ENCODE assay signal across 11 cellular contexts in genomic region chr14:68966872-68967301, GRCh38. TPM values are rescaled to one million over a fixed set of nuclear protein-coding genes. Genes with fewer than 3 reads are reported as not detected.
DNase-seq lines count a peak whose midpoint lies in the region; ATAC-seq and TF ChIP-seq lines count a peak whose summit lies in the region.
"Had no signal": no experiment of that assay in that cellular context is flagged by ENCODE, and none has a peak within 500 bp of the region (broad histone marks: within the 10 kb centered on the region; RNA-seq: fewer than 3 reads in every experiment).

No MANE protein-coding gene starts in this region.

- no peaks in the 10 kb centered on the region for H3K9me3 Mint-ChIP-seq in WTC11
- H3K9me3 Mint-ChIP-seq: neural crest cell had no signal

- H3K27ac ChIP-seq in spleen = peak overlapping the region in 5 of 8 donors; percentile 8 to 75 (median 58)

- intact Hi-C loops in left cardiac atrium (cut with DNase I) (no loop called here), spleen (cut with DNase I; ENCODE audit: low total_unique reads) (no loop called here)

- H3K4me3 ChIP-seq in spleen = no peak overlapping the region

- peak overlapping the region; percentile 22; the same call in 1 of the 2 replicates for H3K27ac Mint-ChIP-seq in WTC11

- peaks cover 9 to 97% (median 57%) of the 10 kb centered on the region in 6 donors for H3K4me1 ChIP-seq in spleen

- no peaks in the 10 kb centered on the region for H3K27me3 Mint-ChIP-seq in WTC11 (ENCODE audit: low read depth)

- no peak for TF ChIP-seq CTCF in WTC11 (IDR thresholded peaks at IDR 0.05)
- no peak for TF ChIP-seq CTCF in spleen (IDR thresholded peaks at IDR 0.05 in 8 of 11, conservative IDR thresholded peaks at IDR 0.05 in 3 of 11)

- ATAC-seq in WTC11 (no peak), left cardiac atrium (peak; percentile 42 to 70), GM18867 (IDR thresholded peaks at IDR 0.05; ENCODE audit: unreplicated experiment) (no peak), GM18909 (IDR thresholded peaks at IDR 0.05; ENCODE audit: poor library complexity, unreplicated experiment) (no peak)
- ATAC-seq: Panc1 had no signal

- no peak overlapping the region for H3K4me3 Mint-ChIP-seq in WTC11
- H3K4me3 Mint-ChIP-seq: neural crest cell had no signal

- POLR2A ChIA-PET in WTC11 (lab: Charles Lee) = interaction anchor here (1.2 kb wide), 1 partner anchor 10 kb away, joined by 3 read pairs; no protein-coding TSS in a partner anchor

- H3K4me1 Mint-ChIP-seq in WTC11 = peaks cover 91% of the 10 kb centered on the region

- no peaks in the 10 kb centered on the region for H3K27me3 ChIP-seq in spleen (replicated peaks in 1 of 7)

- H3K9me3 ChIP-seq in spleen = no peaks in the 10 kb centered on the region

- CTCF ChIA-PET in WTC11 (lab: Charles Lee) = interaction anchor here (2.4 kb wide), 1 partner anchor 25 kb away, joined by 6 read pairs; no protein-coding TSS in a partner anchor

- peaks cover 0 to 10% (median 0%) of the 10 kb centered on the region in 6 donors for H3K36me3 ChIP-seq in spleen

- H3K36me3 Mint-ChIP-seq in WTC11 = no peaks in the 10 kb centered on the region

- WGBS in spleen, 5 donors = 67 to 81% (median 76%) methylated on average over 3 of the region's 3 CpGs

- DNase-seq in Daoy (ENCODE audit: low read depth) = peak; percentile 39
- no peak for DNase-seq in WTC11 (ENCODE audit: low spot score)
- no peak for DNase-seq in left cardiac atrium
- peak; percentile 50 for DNase-seq in spleen
- DNase-seq in effector CD8-positive, alpha-beta T cell (lab: John Stamatoyannopoulos, UW) = no peak
- DNase-seq in NCI-H146 treated with DMSO at 0.1 percent for 48 hours (lab: John Stamatoyannopoulos, UW; ENCODE audit: unreplicated experiment) = no peak
- DNase-seq: NCI-H2081 treated with DMSO at 0.1 percent for 48 hours had no signal

- no peak for TF ChIP-seq POLR2A in spleen (IDR thresholded peaks at IDR 0.05)

TF ChIP-seq in WTC11, 78 proteins besides CTCF, POLR2A, EP300 and RAD21:
- TF ChIP-seq HMGXB4 (CRISPR knock-in tag; IDR thresholded peaks at IDR 0.05) = no peak
- TF ChIP-seq STAT6 (CRISPR knock-in tag; conservative IDR thresholded peaks at IDR 0.05; ENCODE audit: low read depth) = no peak
- TF ChIP-seq ZNF281 (CRISPR knock-in tag; IDR thresholded peaks at IDR 0.05) = no peak
- TF ChIP-seq SMAD4 (CRISPR knock-in tag; IDR thresholded peaks at IDR 0.05) = no peak
- no peak for TF ChIP-seq RELA (CRISPR knock-in tag; IDR thresholded peaks at IDR 0.05; ENCODE audit: borderline replicate concordance)
- TF ChIP-seq NFE2L1 (CRISPR knock-in tag; IDR thresholded peaks at IDR 0.05) = no peak
- TF ChIP-seq E2F1 (CRISPR knock-in tag; IDR thresholded peaks at IDR 0.05) = no peak
- no peak for TF ChIP-seq ZNF532 (CRISPR knock-in tag; IDR thresholded peaks at IDR 0.05; ENCODE audit: borderline replicate concordance)
- no peak for TF ChIP-seq TP53 (CRISPR knock-in tag; IDR thresholded peaks at IDR 0.05)
- TF ChIP-seq ZNF671 (CRISPR knock-in tag; IDR thresholded peaks at IDR 0.05) = no peak
- no peak for TF ChIP-seq HMGA2 (CRISPR knock-in tag; IDR thresholded peaks at IDR 0.05)

RNA-seq across cellular contexts. Expression of gene ACTN1, which starts 12.2 kb away (rescaled TPM):
- total RNA-seq in Daoy (2014; rRNA removed; shearing (Covaris generic)) = 317 and 318 TPM in 2 replicates
- total RNA-seq in WTC11 (2021) (196 to 198 TPM (median 197 TPM) in 3 replicates), left cardiac atrium (100 to 1,000 TPM; 160 to 319 TPM), spleen (100 to 1,000 TPM in 5 of 7 donors, 10 to 100 TPM in 2; 87.3 to 315 (median 121) TPM)
- polyA plus RNA-seq in spleen = 10 to 100 TPM; 15.4 to 33.0 (median 26.0) TPM

Comparison
In these comparisons a context has a peak if more than half of its experiments do, and no peak if none do; other contexts are left out.
1. DNase-seq: peak in Daoy (single experiment) and spleen (single experiment); none in WTC11 (single experiment), left cardiac atrium (single experiment), effector CD8-positive, alpha-beta T cell (single experiment) and NCI-H146 treated with DMSO at 0.1 percent for 48 hours (single experiment).
2. ATAC-seq: peak in left cardiac atrium (2 of 2); none in WTC11 (single experiment), GM18867 (single experiment) and GM18909 (single experiment).